In genomic region chr10:102837230-102837721, GRCh38 we compare ENCODE assay signal across 19 cellular contexts. TPM values are rescaled to one million over a fixed set of nuclear protein-coding genes. Genes with fewer than 3 reads are reported as not detected.
DNase-seq lines count a peak whose midpoint lies in the region; ATAC-seq, FAIRE-seq and TF ChIP-seq lines count a peak whose summit lies in the region.
"Had no signal": no experiment of that assay in that cellular context is flagged by ENCODE, and none has a peak within 500 bp of the region (broad histone marks: within the 10 kb centered on the region; RNA-seq: fewer than 3 reads in every experiment).

Gene CYP17A1 (minus strand): TSS chr10:102837413. CDS start chr10:102837361, 52 bp downstream.

- H2AFZ ChIP-seq in osteoblast (ENCODE audit: low read length) = no peak within 1 kb of the TSS

- no peak for ATAC-seq in activated naive CD4-positive, alpha-beta T cell treated with anti-CD3 and anti-CD28 coated beads, Interleukin-2, amount 50 U/mL, for 72 hours
- ATAC-seq: activated CD4-positive, alpha-beta T cell treated with anti-CD3 and anti-CD28 coated beads for 36 hours; HCT116; stimulated activated naive B cell treated with anti-CD40 and anti-IgM and Interleukin-4, amounts not matched to agents 10 μg/mL and 1 μg/mL and 100 μg/mL, for 72 hours had no signal

- H3K4me3 ChIP-seq in HEK293 (ENCODE audit: low read depth, low read length) = no peak within 1 kb of the TSS
- no peak within 1 kb of the TSS for H3K4me3 ChIP-seq in osteoblast (ENCODE audit: insufficient read depth, low read length)
- H3K4me3 ChIP-seq: cardiac muscle cell, skin epidermis had no signal

- H3K79me2 ChIP-seq in osteoblast (ENCODE audit: insufficient read depth, low read length) = no peaks in the 10 kb centered on the region

- H4K20me1 ChIP-seq in osteoblast (ENCODE audit: insufficient read depth, low read length) = no peaks in the 10 kb centered on the region

- H3K9me3 Mint-ChIP-seq in activated naive CD4-positive, alpha-beta T cell treated with anti-CD3 and anti-CD28 coated beads, Interleukin-2, amount 50 U/mL, for 72 hours = peaks cover 0 to 6% of the 10 kb centered on the region in 2 donors
- H3K9me3 Mint-ChIP-seq: activated naive CD4-positive, alpha-beta T cell treated with anti-CD3 and anti-CD28 coated beads, Interleukin-2, amount 50 U/mL, for 24 hours had no signal

- no peak for TF ChIP-seq POLR2A in GM12892 (IDR thresholded peaks at IDR 0.05; ENCODE audit: low read depth, low read length)

- POLR2A ChIA-PET in HEK293 (lab: Yijun Ruan, JAX) = interaction anchor here (0.7 to 1.5 kb wide), 7 partner anchors 17 to 123 kb away, joined by 3 to 5 read pairs (median 3); partner anchors contain the start of genes ARL3, AS3MT, BORCS7 and CNNM2

- FAIRE-seq in GM12892 (lab: Jason Lieb, UNC) = no peak

- no peaks in the 10 kb centered on the region for H3K9me3 ChIP-seq in HEK293 (ENCODE audit: control insufficient read depth, insufficient read depth, low read depth, low read length)
- H3K9me3 ChIP-seq in osteoblast (ENCODE audit: low read depth, low read length) = peaks cover 4% of the 10 kb centered on the region

- TF ChIP-seq CTCF in HEK293 (tag by site-specific recombination; IDR thresholded peaks at IDR 0.05) = no peak; the same call in 1 of the 2 replicates
- no peak for TF ChIP-seq CTCF in osteoblast (IDR thresholded peaks at IDR 0.05; ENCODE audit: extremely low read depth, low read depth, low read length)

- CTCF ChIA-PET in HEK293 (lab: Yijun Ruan, JAX) = interaction anchor here (0.5 to 6.2 kb wide), 15 partner anchors 9 to 407 kb away, joined by 3 to 112 read pairs (median 3); partner anchors contain the start of genes AS3MT, BORCS7 and CNNM2

- H3K27ac Mint-ChIP-seq in activated naive CD4-positive, alpha-beta T cell treated with anti-CD3 and anti-CD28 coated beads, Interleukin-2, amount 50 U/mL, for 72 hours = no peak within 1 kb of the TSS
- H3K27ac Mint-ChIP-seq: activated CD4-positive, alpha-beta T cell treated with anti-CD3 and anti-CD28 coated beads for 36 hours; activated naive CD4-positive, alpha-beta T cell treated with anti-CD3 and anti-CD28 coated beads, Interleukin-2, amount 50 U/mL, for 24 hours; stimulated activated naive B cell treated with anti-CD40 and anti-IgM and Interleukin-4, amounts not matched to agents 10 μg/mL and 1 μg/mL and 100 μg/mL, for 72 hours had no signal

- peaks cover 14% of the 10 kb centered on the region for H3K27me3 ChIP-seq in osteoblast (ENCODE audit: insufficient read depth, low read length)
- H3K27me3 ChIP-seq: cardiac muscle cell had no signal

- H3K4me2 ChIP-seq in osteoblast (ENCODE audit: insufficient read depth, low read length) = no peak within 1 kb of the TSS

- H3K4me1 ChIP-seq in HEK293 (ENCODE audit: control insufficient read depth, insufficient read depth, low read length) = peaks cover 6% of the 10 kb centered on the region; the same call in 1 of the 2 replicates
- H3K4me1 ChIP-seq in osteoblast (ENCODE audit: insufficient read depth, low read length) = peaks cover 3% of the 10 kb centered on the region

- no peak within 1 kb of the TSS; the same call in 1 of the 2 replicates for H3K27ac ChIP-seq in HEK293 (ENCODE audit: extremely low read depth, low read depth, low read length)
- no peak within 1 kb of the TSS for H3K27ac ChIP-seq in osteoblast (ENCODE audit: low read depth, low read length)
- H3K27ac ChIP-seq: cardiac muscle cell, skin epidermis had no signal

- peak; percentile 80 to 91 for DNase-seq in NCI-H446 (lab: John Stamatoyannopoulos, UW)
- peak; percentile 93 for DNase-seq in glomerular visceral epithelial cell (ENCODE audit: extremely low spot score)
- peak; percentile 60 for DNase-seq in renal cortical epithelial cell (ENCODE audit: low read depth)
- no peak for DNase-seq in osteoblast (ENCODE audit: insufficient read length, low spot score, missing footprints)
- no peak for DNase-seq in NCI-H526 (lab: John Stamatoyannopoulos, UW)
- no peak for DNase-seq in GM12892 (ENCODE audit: insufficient read length)
- no peak for DNase-seq in activated naive CD4-positive, alpha-beta T cell treated with anti-CD3 and anti-CD28 coated beads, Interleukin-2, amount 50 U/mL, for 72 hours (ENCODE audit: low spot score in 2 of 2)
- DNase-seq: activated CD4-positive, alpha-beta T cell treated with anti-CD3 and anti-CD28 coated beads for 36 hours; KG1; NCI-H2081 treated with DMSO at 0.1 percent for 48 hours; SIG-M5; stimulated activated naive B cell treated with anti-CD40 and anti-IgM and Interleukin-4, amounts not matched to agents 10 μg/mL and 1 μg/mL and 100 μg/mL, for 72 hours had no signal

- no peaks in the 10 kb centered on the region for H3K36me3 ChIP-seq in HEK293 (ENCODE audit: control insufficient read depth in 2 of 2, insufficient read depth in 1 of 2, low read length in 2 of 2)
- H3K36me3 ChIP-seq in osteoblast (ENCODE audit: insufficient read depth, low read length) = no peaks in the 10 kb centered on the region
- H3K36me3 ChIP-seq: cardiac muscle cell had no signal

- peaks cover 0 to 9% of the 10 kb centered on the region in 2 donors for H3K36me3 Mint-ChIP-seq in activated naive CD4-positive, alpha-beta T cell treated with anti-CD3 and anti-CD28 coated beads, Interleukin-2, amount 50 U/mL, for 72 hours
- H3K36me3 Mint-ChIP-seq: activated naive CD4-positive, alpha-beta T cell treated with anti-CD3 and anti-CD28 coated beads, Interleukin-2, amount 50 U/mL, for 24 hours; stimulated activated naive B cell treated with anti-CD40 and anti-IgM and Interleukin-4, amounts not matched to agents 10 μg/mL and 1 μg/mL and 100 μg/mL, for 72 hours had no signal

TF ChIP-seq in HEK293, 187 proteins besides CTCF, POLR2A, EP300 and RAD21 (continues in another document):
- TF ChIP-seq ZFHX2 (tag by site-specific recombination; conservative IDR thresholded peaks at IDR 0.05) (peak; percentile 25; the same call in 1 of the 2 replicates), ZNF488 (tag by site-specific recombination; IDR thresholded peaks at IDR 0.05) (no peak), KLF1 (tag by site-specific recombination; IDR thresholded peaks at IDR 0.05) (no peak), ZBTB8A (tag by site-specific recombination; IDR thresholded peaks at IDR 0.05) (peak; percentile 72), ZNF114 (tag by site-specific recombination; IDR thresholded peaks at IDR 0.05) (no peak), ZNF530 (tag by site-specific recombination; IDR thresholded peaks at IDR 0.05; ENCODE audit: low read depth) (peak; percentile 86; the same call in 1 of the 2 replicates), ZBTB17 (tag by site-specific recombination; IDR thresholded peaks at IDR 0.05) (0 out of 2 replicates have a peak, but pooled peaks have one; percentile 25), PRDM10 (tag by site-specific recombination; IDR thresholded peaks at IDR 0.05) (no peak), ZNF398 (tag by site-specific recombination; IDR thresholded peaks at IDR 0.05) (peak; percentile 23; the same call in 1 of the 2 replicates), ZBTB48 (tag by site-specific recombination; IDR thresholded peaks at IDR 0.05) (peak; percentile 55)

RNA-seq across cellular contexts. Expression of gene CYP17A1, which starts in this region (rescaled TPM):
- total RNA-seq in renal cortical epithelial cell (0.45 and 0.52 TPM in 2 replicates), osteoblast (under 0.01 TPM in 1 of 2 replicates, not detected in the other)
- not detected for polyA plus RNA-seq in GM12892 (2012; ENCODE audit: missing spikeins)
- not detected for total RNA-seq in activated naive CD4-positive, alpha-beta T cell treated with anti-CD3 and anti-CD28 coated beads, Interleukin-2, amount 50 U/mL, for 72 hours
- total RNA-seq: activated CD4-positive, alpha-beta T cell treated with anti-CD3 and anti-CD28 coated beads for 36 hours; cardiac muscle cell; fibroblast of villous mesenchyme had no signal
- polyA plus RNA-seq: BJ, cardiac muscle cell had no signal

Comparison
In these comparisons a context has a peak if more than half of its experiments do, and no peak if none do; other contexts are left out.
1. Peak in DNase-seq in renal cortical epithelial cell; RNA of the gene not detected or under 1 TPM.
2. DNase-seq: peak in NCI-H446 (2 of 2) and glomerular visceral epithelial cell (single experiment); none in osteoblast (single experiment), NCI-H526 (0 of 2), GM12892 (single experiment) and activated naive CD4-positive, alpha-beta T cell treated with anti-CD3 and anti-CD28 coated beads, Interleukin-2, amount 50 U/mL, for 72 hours (0 of 2).